In genomic region chr3:16849240-16849639, GRCh38 we compare ENCODE assay signal across 8 cellular contexts. TPM values are rescaled to one million over a fixed set of nuclear protein-coding genes. Genes with fewer than 3 reads are reported as not detected.
DNase-seq lines count a peak whose midpoint lies in the region; ATAC-seq and TF ChIP-seq lines count a peak whose summit lies in the region.

No MANE protein-coding gene starts in this region.

- H3K4me3 ChIP-seq in cardiac fibroblast (replicated peaks in 1 of 2; ENCODE audit: low read depth in 2 of 2, low read length in 2 of 2): no peak overlapping the region
- H3K4me3 ChIP-seq in mononuclear cell (ENCODE audit: low read length): peak overlapping the region; percentile 7

- H3K4me1 ChIP-seq in mononuclear cell (ENCODE audit: insufficient read depth, low read length): peaks cover 62% of the 10 kb centered on the region

- ATAC-seq in GM19467 (IDR thresholded peaks at IDR 0.05; ENCODE audit: unreplicated experiment) (peak; percentile 74), HG03575 (IDR thresholded peaks at IDR 0.05; ENCODE audit: extremely low read depth, insufficient number of reproducible peaks, low FRiP score, unreplicated experiment) (peak; percentile 40)

- no peaks in the 10 kb centered on the region for H3K9me3 ChIP-seq in mononuclear cell (ENCODE audit: low read depth, low read length)

- H3K27me3 ChIP-seq in mononuclear cell (ENCODE audit: insufficient read depth, low read length): no peaks in the 10 kb centered on the region

- no peak for TF ChIP-seq CTCF in cardiac fibroblast (IDR thresholded peaks at IDR 0.05; ENCODE audit: low read depth, low read length)

- DNase-seq in AML-193 (lab: John Stamatoyannopoulos, UW): peak; percentile 76 to 82
- peak; percentile 57 for DNase-seq in T-helper 22 cell (ENCODE audit: low read depth)
- peak; percentile 46 to 53 for DNase-seq in cardiac fibroblast (ENCODE audit: low read depth in 2 of 2)
- DNase-seq in stimulated activated CD8-positive, alpha-beta memory T cell treated with anti-CD3 and anti-CD28 coated beads, Interleukin-7, amount 100 ng/mL, for 1 hour (ENCODE audit: low read depth in 2 of 2): peak; percentile 25 to 49
- DNase-seq in HK-2 (ENCODE audit: unreplicated experiment): no peak

RNA-seq across cellular contexts. Expression of gene PLCL2, which starts 35.5 kb away (rescaled TPM):
- 73.6 TPM for total RNA-seq in mononuclear cell
